Comparison of ENCODE assay signal across 8 cellular contexts in genomic region chr3:153161138-153161713, GRCh38. TPM values are rescaled to one million over a fixed set of nuclear protein-coding genes. Genes with fewer than 3 reads are reported as not detected.
A peak's percentile ranks its signal among the peaks of the same experiment; 100 is the strongest.
DNase-seq lines count a peak whose midpoint lies in the region; ATAC-seq and TF ChIP-seq lines count a peak whose summit lies in the region.

No MANE protein-coding gene starts in this region.

- no peaks in the 10 kb centered on the region for H3K27me3 ChIP-seq in CD8-positive, alpha-beta memory T cell (ENCODE audit: insufficient read depth, low read length, poor library complexity, severe bottlenecking)

- TF ChIP-seq CTCF in endothelial cell (IDR thresholded peaks at IDR 0.05; ENCODE audit: unreplicated experiment): no peak

- peak overlapping the region; percentile 94 to 99 (median 98) for H3K27ac Mint-ChIP-seq in CD8-positive, alpha-beta memory T cell
- H3K27ac Mint-ChIP-seq in endothelial cell (ENCODE audit: unreplicated experiment): peak overlapping the region; percentile 93

- POLR2A ChIA-PET in CD8-positive, alpha-beta memory T cell (lab: Charles Lee): interaction anchor here (0.5 to 4.4 kb wide), 6 partner anchors 25 to 462 kb away, joined by 3 to 40 read pairs (median 4); no protein-coding TSS in a partner anchor

- H3K9me3 Mint-ChIP-seq in CD8-positive, alpha-beta memory T cell: no peaks in the 10 kb centered on the region
- no peaks in the 10 kb centered on the region for H3K9me3 Mint-ChIP-seq in endothelial cell (ENCODE audit: unreplicated experiment)

- peak overlapping the region; percentile 83 for H3K27ac ChIP-seq in CD8-positive, alpha-beta memory T cell (ENCODE audit: low read depth, low read length)
- H3K27ac ChIP-seq in mesodermal cell (ENCODE audit: low read depth, low read length, severe bottlenecking): peak overlapping the region; percentile 97

- peaks cover 25% of the 10 kb centered on the region for H3K4me1 ChIP-seq in CD8-positive, alpha-beta memory T cell (ENCODE audit: insufficient read depth, low read length)
- peaks cover 9% of the 10 kb centered on the region for H3K4me1 ChIP-seq in mesodermal cell (ENCODE audit: control insufficient read depth, insufficient read depth, low read length, poor library complexity, severe bottlenecking)

- H3K36me3 ChIP-seq in CD8-positive, alpha-beta memory T cell (ENCODE audit: insufficient read depth, low read length): no peaks in the 10 kb centered on the region
- peaks cover 14% of the 10 kb centered on the region for H3K36me3 ChIP-seq in mesodermal cell (ENCODE audit: control insufficient read depth, insufficient read depth, low read length)

- no peaks in the 10 kb centered on the region for H3K27me3 Mint-ChIP-seq in CD8-positive, alpha-beta memory T cell
- peaks cover 19% of the 10 kb centered on the region for H3K27me3 Mint-ChIP-seq in endothelial cell (ENCODE audit: unreplicated experiment)

- WGBS in mesodermal cell (ENCODE audit: insufficient coverage in 2 of 2), 2 experiments: 0% methylated on average over 12 to 18 of the region's 27 CpGs

- peak; percentile 81 for ATAC-seq in GM19467 (IDR thresholded peaks at IDR 0.05; ENCODE audit: unreplicated experiment)

- peak; percentile 81 to 95 (median 92) for DNase-seq in CD8-positive, alpha-beta memory T cell
- DNase-seq in HPDE6-E6E7 (ENCODE audit: extremely low spot score) (peak; percentile 96), NOMO-1 treated with dmso at 0.1 percent for 144 hours (lab: John Stamatoyannopoulos, UW; ENCODE audit: unreplicated experiment) (peak; percentile 100), endothelial cell (ENCODE audit: low spot score) (peak; percentile 90)
- peak; percentile 81 for DNase-seq in activated CD8-positive, alpha-beta memory T cell treated with anti-CD3 and anti-CD28 coated beads, Interleukin-2, amount 50 U/mL, for 4 hours
- peak; percentile 74 to 88 for DNase-seq in stimulated activated CD8-positive, alpha-beta memory T cell treated with anti-CD3 and anti-CD28 coated beads, Interleukin-15, amount 100 ng/mL, for 4 hours (ENCODE audit: low read depth in 2 of 2)

- peaks cover 30 to 38% (median 37%) of the 10 kb centered on the region in 3 donors for H3K4me1 Mint-ChIP-seq in CD8-positive, alpha-beta memory T cell
- peaks cover 25% of the 10 kb centered on the region for H3K4me1 Mint-ChIP-seq in endothelial cell (ENCODE audit: unreplicated experiment)

- H3K36me3 Mint-ChIP-seq in CD8-positive, alpha-beta memory T cell: peaks cover 0 to 44% (median 1%) of the 10 kb centered on the region in 3 donors
- H3K36me3 Mint-ChIP-seq in endothelial cell (ENCODE audit: low read depth, unreplicated experiment): peaks cover 3% of the 10 kb centered on the region

- no peaks in the 10 kb centered on the region for H3K9me3 ChIP-seq in CD8-positive, alpha-beta memory T cell (ENCODE audit: low read length)
- H3K9me3 ChIP-seq in mesodermal cell (ENCODE audit: control insufficient read depth, low read length): no peaks in the 10 kb centered on the region

- H3K4me3 ChIP-seq in CD8-positive, alpha-beta memory T cell (ENCODE audit: low read length): peak overlapping the region; percentile 97
- peak overlapping the region; percentile 98 for H3K4me3 ChIP-seq in mesodermal cell (ENCODE audit: extremely low read depth, insufficient read depth, low read length, poor library complexity, severe bottlenecking)

- CTCF ChIA-PET in CD8-positive, alpha-beta memory T cell (lab: Charles Lee): interaction anchor here (0.7 to 5.9 kb wide), 12 partner anchors 11 to 609 kb away, joined by 3 to 47 read pairs (median 5); no protein-coding TSS in a partner anchor

- H3K4me3 Mint-ChIP-seq in CD8-positive, alpha-beta memory T cell: peak overlapping the region; percentile 95 to 100 (median 99)
- peak overlapping the region; percentile 98 for H3K4me3 Mint-ChIP-seq in endothelial cell (ENCODE audit: unreplicated experiment)

RNA-seq across cellular contexts. Expression of gene RAP2B, which starts 0.8 kb away (rescaled TPM):
- 10 to 100 TPM; 17.8 to 18.3 TPM for total RNA-seq in CD8-positive, alpha-beta memory T cell
- 20.3 TPM for polyA plus RNA-seq in CD8-positive, alpha-beta memory T cell
- 33.7 TPM for total RNA-seq in endothelial cell (ENCODE audit: unreplicated experiment)
- 14.9 TPM for polyA plus RNA-seq in mesodermal cell (2013, experiment 1 of 2)
- polyA plus RNA-seq in mesodermal cell (2013, experiment 2 of 2): 14.5 TPM

Comparison
In these comparisons a context has a peak if more than half of its experiments do, and no peak if none do; other contexts are left out.
1. Peak in every context shown above with its lines: DNase-seq, ATAC-seq, H3K4me3 ChIP-seq and H3K27ac ChIP-seq.